Comparison of ENCODE assay signal across 20 cellular contexts in genomic region chr14:70716483-70716882, GRCh38.
DNase-seq lines count a peak whose midpoint lies in the region; ATAC-seq, FAIRE-seq and TF ChIP-seq lines count a peak whose summit lies in the region.
"Had no signal": no experiment of that assay in that cellular context is flagged by ENCODE, and none has a peak within 500 bp of the region (broad histone marks: within the 10 kb centered on the region; RNA-seq: fewer than 3 reads in every experiment).

No MANE protein-coding gene starts in this region.

- no peak overlapping the region for H3K27ac Mint-ChIP-seq in stimulated activated naive CD8-positive, alpha-beta T cell treated with anti-CD3 and anti-CD28 coated beads, Interleukin-15, amount 100 ng/mL, for 72 hours
- H3K27ac Mint-ChIP-seq: B cell had no signal

- H3K4me1 ChIP-seq in HepG2 (ENCODE audit: insufficient read depth, low read length) (peaks cover 23% of the 10 kb centered on the region), small intestine (ENCODE audit: control insufficient read depth in 2 of 2, insufficient read depth in 1 of 2, low read depth in 1 of 2, low read length in 1 of 2) (peaks cover 0 to 4% of the 10 kb centered on the region in 2 donors), sigmoid colon (peaks cover 0 to 6% (median 0%) of the 10 kb centered on the region in 4 donors)

- FAIRE-seq in HTR-8/SVneo (lab: Jason Lieb, UNC), result peak; percentile 87
- peak; percentile 28 for FAIRE-seq in HepG2 (lab: Jason Lieb, UNC)
- no peak for FAIRE-seq in small intestine (lab: Jason Lieb, UNC)
- FAIRE-seq: D721Med, G401.6, GM12891 had no signal

- H3K4me3 Mint-ChIP-seq in stimulated activated naive CD8-positive, alpha-beta T cell treated with anti-CD3 and anti-CD28 coated beads, Interleukin-15, amount 100 ng/mL, for 72 hours, result no peak overlapping the region
- H3K4me3 Mint-ChIP-seq: B cell; CD4-positive, alpha-beta memory T cell; H9 had no signal

- H4K20me1 ChIP-seq in HepG2 (ENCODE audit: insufficient read depth, low read length), result no peaks in the 10 kb centered on the region

- H3K79me2 ChIP-seq in HepG2 (ENCODE audit: insufficient read depth, low read length), result no peaks in the 10 kb centered on the region

- TF ChIP-seq EP300 in HepG2 (IDR thresholded peaks at IDR 0.05; ENCODE audit: low read depth in 2 of 2, low read length in 2 of 2), result no peak
- no peak for TF ChIP-seq EP300 in HepG2 (CRISPR knock-in tag; IDR thresholded peaks at IDR 0.05; ENCODE audit: borderline replicate concordance)
- TF ChIP-seq EP300 in sigmoid colon (IDR thresholded peaks at IDR 0.05), result no peak

- ATAC-seq in HepG2, result no peak; the same call in 2 of the 3 replicates
- ATAC-seq in GM18861 (IDR thresholded peaks at IDR 0.05; ENCODE audit: unreplicated experiment), result no peak
- no peak for ATAC-seq in stimulated activated naive CD8-positive, alpha-beta T cell treated with anti-CD3 and anti-CD28 coated beads, Interleukin-15, amount 100 ng/mL, for 72 hours

- no peak overlapping the region for H3K9ac ChIP-seq in HepG2 (ENCODE audit: insufficient read depth, low read depth, low read length)

- no peak for DNase-seq in HTR-8/SVneo (ENCODE audit: insufficient read length, low spot score)
- DNase-seq in epithelial cell of prostate (ENCODE audit: low read depth, low spot score), result no peak
- DNase-seq in HepG2 (ENCODE audit: low spot score), result no peak
- peak; percentile 15 for DNase-seq in small intestine
- no peak for DNase-seq in activated CD8-positive, alpha-beta memory T cell treated with anti-CD3 and anti-CD28 coated beads, Interleukin-2, amount 50 U/mL, for 48 hours
- DNase-seq in sigmoid colon, result no peak
- no peak for DNase-seq in stimulated activated naive CD8-positive, alpha-beta T cell treated with anti-CD3 and anti-CD28 coated beads, Interleukin-15, amount 100 ng/mL, for 72 hours
- DNase-seq: CD4-positive, alpha-beta memory T cell; DMS153; DMS79 treated with DMSO at 0.1 percent for 48 hours; EL; GOT3; H9; IMR-90 had no signal

- no peak overlapping the region for H2AFZ ChIP-seq in HepG2 (ENCODE audit: low read length)

- in situ Hi-C loops in HepG2 (cut with HindIII; ENCODE audit: extremely low pct_ligation_motif_present, low pct_unique_long_range_greater_than_20kb), result no loop called here

- H3K9me3 Mint-ChIP-seq in stimulated activated naive CD8-positive, alpha-beta T cell treated with anti-CD3 and anti-CD28 coated beads, Interleukin-15, amount 100 ng/mL, for 72 hours, result no peaks in the 10 kb centered on the region

- 5% methylated on average over 5 of the region's 5 CpGs for WGBS in HepG2 (ENCODE audit: low lambda C conversion rate)
- WGBS in small intestine, 3 donors, result 11 to 41% (median 25%) methylated on average over 5 of the region's 5 CpGs
- WGBS in sigmoid colon, 2 donors, result 14 to 57% methylated on average over 5 of the region's 5 CpGs

- BruUV-seq in HepG2 (replicated peaks; lab: Mats Ljungman, UMichigan), result no TSS peak

- no peaks in the 10 kb centered on the region for H3K27me3 Mint-ChIP-seq in stimulated activated naive CD8-positive, alpha-beta T cell treated with anti-CD3 and anti-CD28 coated beads, Interleukin-15, amount 100 ng/mL, for 72 hours
- H3K27me3 Mint-ChIP-seq: B cell had no signal

- TF ChIP-seq POLR2A in HepG2 (IDR thresholded peaks at IDR 0.05; ENCODE audit: insufficient read depth in 1 of 2, low read depth in 2 of 2, low read length in 2 of 2), result no peak
- TF ChIP-seq POLR2A in sigmoid colon (IDR thresholded peaks at IDR 0.05), result no peak

- TF ChIP-seq CTCF in HepG2 (CRISPR knock-in tag; IDR thresholded peaks at IDR 0.05) (no peak), sigmoid colon (IDR thresholded peaks at IDR 0.05) (no peak)

- POLR2A ChIA-PET in HepG2 (lab: Yijun Ruan, JAX), result no interaction called here

- H3K27ac ChIP-seq in epithelial cell of prostate, result peak overlapping the region; percentile 77
- no peak overlapping the region for H3K27ac ChIP-seq in HepG2 (ENCODE audit: extremely low read length, insufficient read depth, low read length)
- no peak overlapping the region for H3K27ac ChIP-seq in small intestine (ENCODE audit: low read depth in 1 of 2, low read length in 1 of 2)
- no peak overlapping the region for H3K27ac ChIP-seq in sigmoid colon
- H3K27ac ChIP-seq: C4-2B had no signal

- H3K4me1 Mint-ChIP-seq in stimulated activated naive CD8-positive, alpha-beta T cell treated with anti-CD3 and anti-CD28 coated beads, Interleukin-15, amount 100 ng/mL, for 72 hours, result peaks cover 7% of the 10 kb centered on the region

- no peaks in the 10 kb centered on the region for H3K9me3 ChIP-seq in HepG2 (ENCODE audit: low read length)
- H3K9me3 ChIP-seq in small intestine (ENCODE audit: control insufficient read depth, low read depth), result no peaks in the 10 kb centered on the region
- H3K9me3 ChIP-seq in sigmoid colon, result no peaks in the 10 kb centered on the region

- H3K36me3 ChIP-seq in HepG2 (replicated peaks in 1 of 2; ENCODE audit: control insufficient read depth in 1 of 2, insufficient read depth in 2 of 2, low read length in 2 of 2), result no peaks in the 10 kb centered on the region
- H3K36me3 ChIP-seq in small intestine (ENCODE audit: control insufficient read depth in 2 of 2, insufficient read depth in 2 of 2, low read length in 2 of 2), result no peaks in the 10 kb centered on the region
- H3K36me3 ChIP-seq in sigmoid colon, result no peaks in the 10 kb centered on the region

- no peak overlapping the region for H3K4me3 ChIP-seq in HepG2 (replicated peaks in 1 of 3; ENCODE audit: insufficient read depth in 1 of 3, low read depth in 2 of 3, low read length in 3 of 3)
- H3K4me3 ChIP-seq in small intestine (ENCODE audit: low read depth in 1 of 2, low read length in 2 of 2), result no peak overlapping the region
- no peak overlapping the region for H3K4me3 ChIP-seq in sigmoid colon

- no peak for TF ChIP-seq RAD21 in HepG2 (CRISPR knock-in tag; IDR thresholded peaks at IDR 0.05)

- H3K27me3 ChIP-seq in HepG2 (ENCODE audit: control insufficient read depth in 1 of 2, insufficient read depth in 2 of 2, low read length in 2 of 2), result peaks cover 0 to 2% of the 10 kb centered on the region in 2 experiments; a peak in 1 of 5 replicates
- no peaks in the 10 kb centered on the region for H3K27me3 ChIP-seq in small intestine (ENCODE audit: control insufficient read depth in 2 of 2, insufficient read depth in 2 of 2, low read length in 2 of 2)
- peaks cover 0 to 5% (median 0%) of the 10 kb centered on the region in 3 donors for H3K27me3 ChIP-seq in sigmoid colon

- H3K4me2 ChIP-seq in HepG2 (ENCODE audit: low read depth, low read length), result peak overlapping the region; percentile 8

- CTCF ChIA-PET in HepG2 (lab: Yijun Ruan, JAX; ENCODE audit: low intra/inter-chr PET ratio, low total read pairs), result no interaction called here

- intact Hi-C loops in HepG2 (cut with micrococcal nuclease; ENCODE audit: unreplicated experiment), result no loop called here
- intact Hi-C loops in sigmoid colon (cut with DNase I), result loop anchor here (10.0 kb wide), 1 partner anchor 902 kb away; no protein-coding TSS in a partner anchor

TF ChIP-seq in HepG2, 621 proteins besides CTCF, POLR2A, EP300 and RAD21 (continues in another document):
- TF ChIP-seq NR2F2 (IDR thresholded peaks at IDR 0.05; ENCODE audit: borderline replicate concordance, low read depth), result 0 out of 2 replicates have a peak, but pooled peaks have one; percentile 39
- TF ChIP-seq ZNF234 (CRISPR knock-in tag; conservative IDR thresholded peaks at IDR 0.05), result no peak
- no peak for TF ChIP-seq SP4 (CRISPR knock-in tag; IDR thresholded peaks at IDR 0.05)
- TF ChIP-seq DMTF1 (CRISPR knock-in tag; IDR thresholded peaks at IDR 0.05), result no peak
- no peak for TF ChIP-seq SOX6 (IDR thresholded peaks at IDR 0.05)
- TF ChIP-seq SOX6 (CRISPR knock-in tag; IDR thresholded peaks at IDR 0.05), result peak; percentile 39; the same call in 1 of the 2 replicates
- TF ChIP-seq FOSL2 (CRISPR knock-in tag; IDR thresholded peaks at IDR 0.05), result 0 out of 2 replicates have a peak, but pooled peaks have one; percentile 12
- TF ChIP-seq FOXP1 (IDR thresholded peaks at IDR 0.05), result no peak
- TF ChIP-seq FOXP1 (CRISPR knock-in tag; IDR thresholded peaks at IDR 0.05), result peak; percentile 50; the same call in 1 of the 2 replicates
- TF ChIP-seq BCLAF1 (IDR thresholded peaks at IDR 0.05), result no peak
